In the genomic region with DNA sequence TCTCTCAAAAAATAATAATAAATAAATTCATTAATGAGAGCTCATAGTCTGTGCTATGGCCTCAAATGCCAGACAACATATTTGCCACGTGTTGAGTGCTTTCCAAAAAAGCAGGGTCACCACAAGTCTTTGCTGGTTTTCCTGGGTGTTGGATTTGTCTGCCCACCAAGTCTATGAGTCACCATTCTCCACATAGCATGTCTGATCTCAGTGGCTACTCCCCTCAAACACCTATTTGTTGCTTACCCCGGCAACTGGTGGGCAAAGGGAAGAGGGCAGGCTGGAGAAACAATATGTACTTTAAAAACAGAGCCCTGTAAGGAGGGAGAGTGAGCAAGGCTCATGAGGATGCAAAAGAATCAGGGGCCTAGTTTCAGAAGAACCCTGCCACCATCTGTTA, we compare ENCODE assay signal across 21 cellular contexts.
A peak's percentile ranks its signal among the peaks of the same experiment; 100 is the strongest.
DNase-seq lines count a peak whose midpoint lies in the region; TF ChIP-seq lines count a peak whose summit lies in the region.
"Had no signal": no experiment of that assay in that cellular context is flagged by ENCODE, and none has a peak within 500 bp of the region (broad histone marks: within the 10 kb centered on the region; RNA-seq: fewer than 3 reads in every experiment).

No MANE protein-coding gene starts in this region.

- H3K4me3 Mint-ChIP-seq in Caco-2 (ENCODE audit: unreplicated experiment): no peak overlapping the region
- H3K4me3 Mint-ChIP-seq: B cell, CD14-positive monocyte, GM23338, T-cell had no signal

- H3K27me3 Mint-ChIP-seq in Caco-2 (ENCODE audit: insufficient read depth, unreplicated experiment): peaks cover 3% of the 10 kb centered on the region
- H3K27me3 Mint-ChIP-seq: B cell, T-cell had no signal

- no peaks in the 10 kb centered on the region for H3K36me3 ChIP-seq in Caco-2 (ENCODE audit: control insufficient read depth, insufficient read depth, low read length)
- H3K36me3 ChIP-seq: HAP-1 had no signal

- intact Hi-C loops in Caco-2 (cut with micrococcal nuclease; ENCODE audit: unreplicated experiment) (no loop called here), posterior vena cava (cut with DNase I) (no loop called here)

- no peaks in the 10 kb centered on the region for H3K4me1 Mint-ChIP-seq in Caco-2 (ENCODE audit: low read depth, unreplicated experiment)
- H3K4me1 Mint-ChIP-seq: B cell, CD14-positive monocyte, GM23338, T-cell had no signal

- H3K36me3 Mint-ChIP-seq in Caco-2 (ENCODE audit: insufficient read depth, unreplicated experiment): no peaks in the 10 kb centered on the region
- H3K36me3 Mint-ChIP-seq: CD14-positive monocyte, T-cell had no signal

- H3K27ac Mint-ChIP-seq in Caco-2 (ENCODE audit: unreplicated experiment): no peak overlapping the region
- H3K27ac Mint-ChIP-seq: B cell, GM23338, T-cell had no signal

- no TSS peak for BruUV-seq in Caco-2 (replicated peaks; lab: Mats Ljungman, UMichigan)

- DNase-seq in Daoy (ENCODE audit: low read depth) (peak; percentile 56), NCI-H226 (peak; percentile 29), epithelial cell of esophagus (ENCODE audit: low read depth) (peak; percentile 2), renal cortical epithelial cell (ENCODE audit: low read depth) (peak; percentile 6), Caco-2 (no peak), NAMALWA (ENCODE audit: low spot score) (no peak), posterior vena cava (ENCODE audit: low spot score) (no peak)
- DNase-seq: DMS79 treated with DMSO at 0.1 percent for 48 hours, KG1, NCI-H1105 treated with DMSO at 0.1 percent for 48 hours, NCI-H2081, NCI-H2171 treated with DMSO at 0.1 percent for 48 hours, NCI-H446, OCI-M1, SHP77 treated with DMSO at 0.1 percent for 48 hours, T-cell had no signal

- H3K4me3 ChIP-seq in epithelial cell of esophagus (ENCODE audit: low read length) (no peak overlapping the region), Caco-2 (ENCODE audit: low read depth, low read length) (no peak overlapping the region)
- H3K4me3 ChIP-seq: GM23338, HAP-1, SK-N-MC had no signal

- CTCF ChIA-PET in Caco-2 (lab: Charles Lee): no interaction called here

- no peaks in the 10 kb centered on the region for H3K4me1 ChIP-seq in Caco-2
- H3K4me1 ChIP-seq: HAP-1 had no signal

- H3K9me3 ChIP-seq in Caco-2: no peaks in the 10 kb centered on the region
- H3K9me3 ChIP-seq: HAP-1 had no signal

- no peaks in the 10 kb centered on the region for H3K9me3 Mint-ChIP-seq in Caco-2 (ENCODE audit: unreplicated experiment)
- H3K9me3 Mint-ChIP-seq: GM23338 had no signal

- TF ChIP-seq CTCF in epithelial cell of esophagus (IDR thresholded peaks at IDR 0.05; ENCODE audit: insufficient read depth, low read depth, low read length, missing control alignments) (no peak), Caco-2 (IDR thresholded peaks at IDR 0.05; ENCODE audit: insufficient read depth in 1 of 2, low read depth in 1 of 2, low read length in 1 of 2, severe bottlenecking in 1 of 2, unreplicated experiment in 1 of 2) (no peak)

- no peaks in the 10 kb centered on the region for H3K27me3 ChIP-seq in Caco-2 (replicated peaks; ENCODE audit: control insufficient read depth, insufficient read depth, low read length)

- POLR2A ChIA-PET in Caco-2 (lab: Charles Lee): no interaction called here

Comparison
In these comparisons a context has a peak if more than half of its experiments do, and no peak if none do; other contexts are left out.
1. DNase-seq: peak in Daoy (single experiment), NCI-H226 (single experiment), epithelial cell of esophagus (single experiment) and renal cortical epithelial cell (single experiment); none in Caco-2 (0 of 2), NAMALWA (single experiment) and posterior vena cava (single experiment).